ENCODE assay signal across 8 cellular contexts in genomic region chr11:59614277-59615131, GRCh38. TPM values are rescaled to one million over a fixed set of nuclear protein-coding genes. Genes with fewer than 3 reads are reported as not detected.
A peak's percentile ranks its signal among the peaks of the same experiment; 100 is the strongest.
DNase-seq lines count a peak whose midpoint lies in the region; ATAC-seq and TF ChIP-seq lines count a peak whose summit lies in the region.

No MANE protein-coding gene starts in this region.

- peaks cover 29% of the 10 kb centered on the region for H3K4me1 ChIP-seq in ACC112 (ENCODE audit: control insufficient read depth, insufficient read depth, low read length, unreplicated experiment)

- peak overlapping the region; percentile 84 for H3K4me3 Mint-ChIP-seq in mesothelial cell of epicardium

- peak overlapping the region; percentile 57 for H2AFZ ChIP-seq in ACC112 (ENCODE audit: low read length, unreplicated experiment)

- H3K27ac Mint-ChIP-seq in mesothelial cell of epicardium: peak overlapping the region; percentile 92

- H3K27ac ChIP-seq in ACC112 (ENCODE audit: low read depth, low read length) (no peak overlapping the region; the same call in 1 of the 2 replicates), brain microvascular endothelial cell (peak overlapping the region; percentile 82)

- peaks cover 7% of the 10 kb centered on the region; the same call in 1 of the 2 replicates for H3K36me3 ChIP-seq in ACC112 (ENCODE audit: insufficient read depth, low read length)
- peaks cover 10% of the 10 kb centered on the region for H3K36me3 ChIP-seq in brain microvascular endothelial cell (replicated peaks)

- H3K4me3 ChIP-seq in ACC112 (ENCODE audit: low read depth, low read length): peak overlapping the region; percentile 97
- H3K4me3 ChIP-seq in brain microvascular endothelial cell (ENCODE audit: low read depth, low read length): peak overlapping the region; percentile 99

- H3K36me3 Mint-ChIP-seq in mesothelial cell of epicardium: peaks cover 5% of the 10 kb centered on the region

- H3K4me1 Mint-ChIP-seq in mesothelial cell of epicardium: peaks cover 50% of the 10 kb centered on the region

- no peaks in the 10 kb centered on the region for H3K27me3 ChIP-seq in ACC112 (ENCODE audit: insufficient read depth, low read length)
- H3K27me3 ChIP-seq in brain microvascular endothelial cell (replicated peaks): no peaks in the 10 kb centered on the region

- H3K9me3 Mint-ChIP-seq in mesothelial cell of epicardium: no peaks in the 10 kb centered on the region

- DNase-seq in HK-2 (ENCODE audit: unreplicated experiment) (peak; percentile 1), brain microvascular endothelial cell (peak; percentile 1), mesothelial cell of epicardium (ENCODE audit: low spot score in 2 of 2, unreplicated experiment in 2 of 2) (no peak), mesenteric fat pad (ENCODE audit: low spot score) (no peak), NCI-H2029 treated with DMSO at 0.1 percent for 48 hours (lab: John Stamatoyannopoulos, UW) (no peak)
- DNase-seq in NK-92 treated with Interleukin-12 subunit alpha and Interleukin-12 subunit beta, amount 100 ng/mL, for 24 hours (lab: John Stamatoyannopoulos, UW): no peak

- in situ Hi-C loops in brain microvascular endothelial cell (cut with HindIII; ENCODE audit: low pct_ligation_motif_present, low sequenced_read_pairs): no loop called here

- H3K79me2 ChIP-seq in ACC112 (ENCODE audit: control insufficient read depth, insufficient read depth, low read length, unreplicated experiment): peaks cover 47% of the 10 kb centered on the region

- no peak for ATAC-seq in HG03139 (IDR thresholded peaks at IDR 0.05; ENCODE audit: unreplicated experiment)

- TF ChIP-seq CTCF in brain microvascular endothelial cell (IDR thresholded peaks at IDR 0.05; ENCODE audit: low read depth, low read length, missing control alignments) (no peak), mesothelial cell of epicardium (IDR thresholded peaks at IDR 0.05; ENCODE audit: unreplicated experiment) (no peak)

- H3K27me3 Mint-ChIP-seq in mesothelial cell of epicardium (ENCODE audit: low read depth): peaks cover 1% of the 10 kb centered on the region

RNA-seq across cellular contexts. Expression of gene OSBP, which starts 1.1 kb away (rescaled TPM):
- total RNA-seq in mesothelial cell of epicardium (45.0 to 47.6 TPM (median 46.8 TPM) in 3 replicates), mesenteric fat pad (39.8 TPM)

RNA-seq across cellular contexts. Expression of gene PATL1, which starts 54.3 kb away (rescaled TPM):
- 30.6 to 32.0 TPM (median 31.6 TPM) in 3 replicates for total RNA-seq in mesothelial cell of epicardium
- 32.5 TPM for total RNA-seq in mesenteric fat pad

Comparison
In these comparisons a context has a peak if more than half of its experiments do, and no peak if none do; other contexts are left out.
1. DNase-seq: peak in HK-2 (single experiment) and brain microvascular endothelial cell (single experiment); none in mesothelial cell of epicardium (0 of 2), mesenteric fat pad (single experiment), NCI-H2029 treated with DMSO at 0.1 percent for 48 hours (single experiment) and NK-92 treated with Interleukin-12 subunit alpha and Interleukin-12 subunit beta, amount 100 ng/mL, for 24 hours (single experiment).